In genomic region chr2:87469180-87470151, GRCh38 we compare ENCODE assay signal across 8 cellular contexts.
A peak's percentile ranks its signal among the peaks of the same experiment; 100 is the strongest.
DNase-seq lines count a peak whose midpoint lies in the region; ATAC-seq and TF ChIP-seq lines count a peak whose summit lies in the region.
"Not testable (repeated sequence)": the region's sequence is repeated elsewhere in the genome, so short reads cannot be mapped to it uniquely, and the experiment has no call there.

No MANE protein-coding gene starts in this region.

- intact Hi-C loops in activated T-helper 1 cell treated with anti-CD3 and anti-CD28 coated beads, Interleukin-12 subunit alpha, Interleukin-12 subunit beta, Interleukin-2, Interleukin-4 antibody, amounts not matched to agents 30 ng/mL and 10 ng/mL and 1 ng/mL, durations not matched to agents 14 hours and 24 hours and 36 hours (cut with micrococcal nuclease); natural killer cell (cut with micrococcal nuclease): not testable (repeated sequence)

- H3K4me1 Mint-ChIP-seq in activated T-helper 1 cell treated with anti-CD3 and anti-CD28 coated beads, Interleukin-12 subunit alpha, Interleukin-12 subunit beta, Interleukin-2, Interleukin-4 antibody, amounts not matched to agents 30 ng/mL and 10 ng/mL and 1 ng/mL, durations not matched to agents 14 hours and 24 hours and 36 hours (ENCODE audit: low read depth): peaks cover 38% of the 10 kb centered on the region
- peaks cover 20 to 25% of the 10 kb centered on the region in 2 donors for H3K4me1 Mint-ChIP-seq in natural killer cell

- not testable (repeated sequence) for H4K20me1 ChIP-seq in fibroblast of lung (ENCODE audit: control insufficient read depth, extremely low read depth, insufficient read depth, low read length)

- H3K4me2 ChIP-seq in fibroblast of lung (ENCODE audit: extremely low read depth, insufficient read depth, low read length): not testable (repeated sequence)

- H3K9me3 Mint-ChIP-seq in activated T-helper 1 cell treated with anti-CD3 and anti-CD28 coated beads, Interleukin-12 subunit alpha, Interleukin-12 subunit beta, Interleukin-2, Interleukin-4 antibody, amounts not matched to agents 30 ng/mL and 10 ng/mL and 1 ng/mL, durations not matched to agents 14 hours and 24 hours and 36 hours; natural killer cell: not testable (repeated sequence)

- not testable (repeated sequence) for H3K27me3 Mint-ChIP-seq in activated T-helper 1 cell treated with anti-CD3 and anti-CD28 coated beads, Interleukin-12 subunit alpha, Interleukin-12 subunit beta, Interleukin-2, Interleukin-4 antibody, amounts not matched to agents 30 ng/mL and 10 ng/mL and 1 ng/mL, durations not matched to agents 14 hours and 24 hours and 36 hours (ENCODE audit: insufficient read depth); natural killer cell (ENCODE audit: low read depth in 2 of 2)

- H3K27me3 ChIP-seq in fibroblast of lung (ENCODE audit: control insufficient read depth, insufficient read depth, low read length): not testable (repeated sequence)

- DNase-seq in RPMI7951 (ENCODE audit: low read depth) (peak; percentile 81), fibroblast of lung (ENCODE audit: low read depth in 2 of 2) (peak; percentile 49 to 64)
- not testable (repeated sequence) for DNase-seq in activated T-helper 1 cell treated with anti-CD3 and anti-CD28 coated beads, Interleukin-12 subunit alpha, Interleukin-12 subunit beta, Interleukin-2, Interleukin-4 antibody, amounts not matched to agents 30 ng/mL and 10 ng/mL and 1 ng/mL, durations not matched to agents 14 hours and 24 hours and 36 hours (ENCODE audit: low spot score); natural killer cell
- peak; percentile 70 for DNase-seq in stimulated activated naive CD8-positive, alpha-beta T cell treated with anti-CD3 and anti-CD28 coated beads, Interleukin-15, Interleukin-2, amounts not matched to agents 100 U/mL and 50 U/mL, for 24 hours

- H3K27ac ChIP-seq in fibroblast of lung (ENCODE audit: insufficient read depth, low read length): peak overlapping the region; percentile 51

- H3K4me3 Mint-ChIP-seq in activated T-helper 1 cell treated with anti-CD3 and anti-CD28 coated beads, Interleukin-12 subunit alpha, Interleukin-12 subunit beta, Interleukin-2, Interleukin-4 antibody, amounts not matched to agents 30 ng/mL and 10 ng/mL and 1 ng/mL, durations not matched to agents 14 hours and 24 hours and 36 hours: peak overlapping the region; percentile 82
- not testable (repeated sequence) for H3K4me3 Mint-ChIP-seq in natural killer cell

- peak overlapping the region; percentile 96 for H3K27ac Mint-ChIP-seq in activated T-helper 1 cell treated with anti-CD3 and anti-CD28 coated beads, Interleukin-12 subunit alpha, Interleukin-12 subunit beta, Interleukin-2, Interleukin-4 antibody, amounts not matched to agents 30 ng/mL and 10 ng/mL and 1 ng/mL, durations not matched to agents 14 hours and 24 hours and 36 hours
- H3K27ac Mint-ChIP-seq in natural killer cell: peak overlapping the region; percentile 63 to 84

- not testable (repeated sequence) for H3K4me3 ChIP-seq in fibroblast of lung (replicated peaks in 1 of 4; ENCODE audit: control extremely low read depth in 1 of 4, insufficient read depth in 1 of 4, low read depth in 3 of 4, low read length in 4 of 4)

- not testable (repeated sequence) for H3K36me3 ChIP-seq in fibroblast of lung (ENCODE audit: control insufficient read depth, insufficient read depth, low read length)

- H3K9me3 ChIP-seq in fibroblast of lung (ENCODE audit: control insufficient read depth, insufficient read depth, low read depth, low read length): not testable (repeated sequence)

- peaks cover 62% of the 10 kb centered on the region for H3K79me2 ChIP-seq in fibroblast of lung (ENCODE audit: control insufficient read depth, insufficient read depth, low read length)

- TF ChIP-seq CTCF in GM12872 (IDR thresholded peaks at IDR 0.05; ENCODE audit: insufficient read depth, low read depth, low read length): 0 out of 3 replicates have a peak, but pooled peaks have one; percentile 10
- TF ChIP-seq CTCF in fibroblast of lung (conservative IDR thresholded peaks at IDR 0.05 in 1 of 2, IDR thresholded peaks at IDR 0.05 in 1 of 2; ENCODE audit: low read depth in 1 of 2, low read length in 2 of 2); natural killer cell (IDR thresholded peaks at IDR 0.05): not testable (repeated sequence)

- not testable (repeated sequence) for H3K4me1 ChIP-seq in fibroblast of lung (ENCODE audit: control insufficient read depth, extremely low read depth, insufficient read depth, low read length)

- H3K36me3 Mint-ChIP-seq in activated T-helper 1 cell treated with anti-CD3 and anti-CD28 coated beads, Interleukin-12 subunit alpha, Interleukin-12 subunit beta, Interleukin-2, Interleukin-4 antibody, amounts not matched to agents 30 ng/mL and 10 ng/mL and 1 ng/mL, durations not matched to agents 14 hours and 24 hours and 36 hours (ENCODE audit: low read depth): peaks cover 27% of the 10 kb centered on the region
- not testable (repeated sequence) for H3K36me3 Mint-ChIP-seq in natural killer cell

- peak; percentile 44 for ATAC-seq in GM21528 (IDR thresholded peaks at IDR 0.05; ENCODE audit: low FRiP score, unreplicated experiment)
- peak; percentile 32 for ATAC-seq in HG03103 (IDR thresholded peaks at IDR 0.05; ENCODE audit: low read depth, unreplicated experiment)
- ATAC-seq in natural killer cell: peak in 1 of 3 donors; percentile 27
- peak; percentile 73 for ATAC-seq in stimulated activated naive CD8-positive, alpha-beta T cell treated with anti-CD3 and anti-CD28 coated beads, Interleukin-15, Interleukin-2, amounts not matched to agents 100 U/mL and 50 U/mL, for 24 hours

- H3K9ac ChIP-seq in fibroblast of lung (ENCODE audit: insufficient read depth, low read length): not testable (repeated sequence)

- not testable (repeated sequence) for H2AFZ ChIP-seq in fibroblast of lung (ENCODE audit: low read length)
